19 cellular contexts compared by ENCODE assay signal in genomic region chr1:5686195-5686594, GRCh38.
"Had no signal": no experiment of that assay in that cellular context is flagged by ENCODE, and none has a peak within 500 bp of the region (broad histone marks: within the 10 kb centered on the region; RNA-seq: fewer than 3 reads in every experiment).

No MANE protein-coding gene starts in this region.

- DNase-seq: effector CD4-positive, alpha-beta T cell; gastrocnemius medialis; heart right ventricle; hypothalamus; kidney glomerular epithelial cell; mucosa of descending colon; naive thymus-derived CD8-positive, alpha-beta T cell; psoas muscle; sigmoid colon; stimulated activated CD4-positive, alpha-beta T cell treated with anti-CD3 and anti-CD28 coated beads, Interleukin-2, amount 100 ng/mL, for 24 hours; stimulated activated CD4-positive, alpha-beta T cell treated with anti-CD3 and anti-CD28 coated beads, Interleukin-4, amount 100 ng/mL, for 4 hours; stimulated activated naive CD4-positive, alpha-beta T cell; stomach; trophoblast cell had no signal

- H3K4me3 ChIP-seq: coronary artery, gastrocnemius medialis, heart right ventricle, mucosa of descending colon, psoas muscle, sigmoid colon, skin epidermis, stomach, thoracic aorta had no signal

- H3K9me3 Mint-ChIP-seq: naive thymus-derived CD8-positive, alpha-beta T cell had no signal

- H3K4me1 ChIP-seq: gastrocnemius medialis, heart right ventricle, psoas muscle, sigmoid colon, stomach had no signal

- H3K36me3 Mint-ChIP-seq: naive thymus-derived CD8-positive, alpha-beta T cell had no signal

- ATAC-seq: gastrocnemius medialis; heart right ventricle; mucosa of descending colon; naive thymus-derived CD8-positive, alpha-beta T cell; psoas muscle had no signal

- H3K9me3 ChIP-seq: gastrocnemius medialis, heart right ventricle, mucosa of descending colon, neutrophil, psoas muscle, sigmoid colon, stomach, thoracic aorta had no signal

- H3K4me3 Mint-ChIP-seq: naive thymus-derived CD8-positive, alpha-beta T cell had no signal

- H3K27me3 ChIP-seq: gastrocnemius medialis, neutrophil had no signal

- H3K27ac ChIP-seq: coronary artery, gastrocnemius medialis, heart right ventricle, neutrophil, psoas muscle, sigmoid colon, skin epidermis, stomach, thoracic aorta had no signal

- H3K36me3 ChIP-seq: gastrocnemius medialis, heart right ventricle, neutrophil, sigmoid colon, stomach, thoracic aorta had no signal

- FAIRE-seq: islet of Langerhans had no signal

- H3K27ac Mint-ChIP-seq: naive thymus-derived CD8-positive, alpha-beta T cell had no signal
